In the genomic region with DNA sequence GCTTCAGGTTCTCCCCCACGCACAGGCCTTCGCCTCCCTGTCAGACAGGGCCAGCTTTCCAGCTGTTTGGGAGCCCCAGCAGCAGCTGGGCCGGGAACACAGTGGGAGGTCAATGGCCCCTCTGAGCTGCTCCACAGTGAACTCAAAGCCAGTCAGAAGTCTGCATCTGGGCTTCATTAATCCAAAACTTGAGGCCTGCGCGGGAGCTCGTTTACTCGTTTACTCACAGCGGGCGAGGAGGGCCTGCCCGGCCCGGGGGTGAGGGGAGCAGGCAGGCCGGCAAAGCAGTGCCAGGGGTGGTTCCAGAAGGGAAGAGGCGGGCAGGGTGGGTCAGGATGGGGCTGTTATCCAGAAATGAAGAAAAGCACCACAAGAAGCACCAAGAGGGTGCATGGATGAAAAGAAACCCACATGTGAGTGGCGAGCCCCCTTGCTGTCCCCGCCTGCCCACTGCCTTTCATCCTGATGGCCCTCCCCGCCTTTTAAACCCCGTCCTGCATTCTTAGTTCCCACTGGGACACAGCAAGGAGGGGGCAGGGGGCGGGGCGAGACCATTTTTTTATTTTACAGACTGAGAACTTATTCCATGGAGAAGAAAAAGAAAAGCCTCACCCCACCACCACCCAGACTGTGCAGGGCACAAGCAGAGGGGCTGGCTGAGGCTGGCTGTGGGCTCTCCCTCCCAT, we compare ENCODE assay signal across 11 cellular contexts. TPM values are rescaled to one million over a fixed set of nuclear protein-coding genes. Genes with fewer than 3 reads are reported as not detected.
DNase-seq lines count a peak whose midpoint lies in the region; ATAC-seq, FAIRE-seq and TF ChIP-seq lines count a peak whose summit lies in the region.
"Had no signal": no experiment of that assay in that cellular context is flagged by ENCODE, and none has a peak within 500 bp of the region (broad histone marks: within the 10 kb centered on the region; RNA-seq: fewer than 3 reads in every experiment).

No MANE protein-coding gene starts in this region.

- TF ChIP-seq EP300 in K562 (IDR thresholded peaks at IDR 0.05; ENCODE audit: low read length), result no peak

- TF ChIP-seq RAD21 in K562 (CRISPR knock-in tag; conservative IDR thresholded peaks at IDR 0.05 in 1 of 2, IDR thresholded peaks at IDR 0.05 in 1 of 2), result no peak

- H3K9me3 ChIP-seq in K562 (replicated peaks; ENCODE audit: control insufficient read depth, insufficient read depth, low read depth, low read length) (no peaks in the 10 kb centered on the region), iPS-15b (ENCODE audit: control insufficient read depth, insufficient read depth, low read length) (no peaks in the 10 kb centered on the region), prostate gland (no peaks in the 10 kb centered on the region)

- peak; percentile 31 for DNase-seq in AG09319 (ENCODE audit: extremely low read depth, low read depth)
- no peak for DNase-seq in K562 (ENCODE audit: extremely low read depth in 1 of 4, low spot score in 3 of 4)
- peak; percentile 51 for DNase-seq in prostate gland (ENCODE audit: low spot score)
- no peak for DNase-seq in Kasumi-1 (lab: John Stamatoyannopoulos, UW)
- DNase-seq in DMS53 treated with DMSO at 0.1 percent for 48 hours (lab: John Stamatoyannopoulos, UW; ENCODE audit: unreplicated experiment), result no peak
- no peak for DNase-seq in NCI-H187 (lab: John Stamatoyannopoulos, UW)
- DNase-seq: activated naive CD8-positive, alpha-beta T cell treated with anti-CD3 and anti-CD28 coated beads, Interleukin-2, amount 50 U/mL, for 24 hours; GOT3; NCI-H774 had no signal

- WGBS in K562 (ENCODE audit: insufficient coverage, low coverage, missing lambda C conversion rate), result 76% methylated on average over 11 of the region's 19 CpGs
- 30% methylated on average over 19 of the region's 19 CpGs for WGBS in prostate gland

- in situ Hi-C loops in K562 (cut with MboI), result no loop called here

- FAIRE-seq in K562 (lab: Jason Lieb, UNC), result no peak

- no peaks in the 10 kb centered on the region for H4K20me1 ChIP-seq in K562 (replicated peaks; ENCODE audit: control insufficient read depth, insufficient read depth, low read length)

- no peak overlapping the region for H3K4me2 ChIP-seq in K562 (ENCODE audit: insufficient read depth, low read length)

- H3K36me3 ChIP-seq in K562 (ENCODE audit: control insufficient read depth, insufficient read depth, low read length) (no peaks in the 10 kb centered on the region), iPS-15b (ENCODE audit: control insufficient read depth, insufficient read depth, low read length) (no peaks in the 10 kb centered on the region), prostate gland (no peaks in the 10 kb centered on the region)

- no peak overlapping the region for H2AFZ ChIP-seq in K562 (ENCODE audit: low read depth, low read length)

- H3K9ac ChIP-seq in K562 (ENCODE audit: insufficient read depth in 1 of 2, low read depth in 2 of 2, low read length in 2 of 2) (peak overlapping the region; percentile 6 to 86; a peak in 3 of 4 replicates), iPS-15b (ENCODE audit: low read depth, low read length) (peak overlapping the region; percentile 37)

- TF ChIP-seq CTCF in AG09319 (IDR thresholded peaks at IDR 0.05; ENCODE audit: low read depth, low read length), result no peak
- TF ChIP-seq CTCF in K562 (IDR thresholded peaks at IDR 0.05 in 2 of 3, conservative IDR thresholded peaks at IDR 0.05 in 1 of 3; ENCODE audit: insufficient read depth in 2 of 3, low read depth in 1 of 3, low read length in 3 of 3), result no peak
- no peak for TF ChIP-seq CTCF in prostate gland (IDR thresholded peaks at IDR 0.05)

- BruUV-seq in K562 (replicated peaks; lab: Mats Ljungman, UMichigan), result no TSS peak

- intact Hi-C loops in K562 (cut with micrococcal nuclease) (no loop called here), prostate gland (cut with DNase I) (loop anchor here (1.0 to 2.0 kb wide), 2 partner anchors 38 to 44 kb away; no protein-coding TSS in a partner anchor)

- no peak for ATAC-seq in K562
- no peak for ATAC-seq in GM18520 (IDR thresholded peaks at IDR 0.05; ENCODE audit: unreplicated experiment)
- ATAC-seq: activated naive CD8-positive, alpha-beta T cell treated with anti-CD3 and anti-CD28 coated beads, Interleukin-2, amount 50 U/mL, for 24 hours had no signal

- no peaks in the 10 kb centered on the region for H3K9me1 ChIP-seq in K562 (ENCODE audit: control insufficient read depth, insufficient read depth, low read length)

- no peaks in the 10 kb centered on the region for H3K79me2 ChIP-seq in K562 (ENCODE audit: control insufficient read depth, insufficient read depth, low read length)

- H3K4me1 ChIP-seq in K562 (replicated peaks in 1 of 2; ENCODE audit: control insufficient read depth in 2 of 2, insufficient read depth in 2 of 2, low read length in 2 of 2) (peaks cover 8 to 53% of the 10 kb centered on the region in 2 experiments; a peak in 3 of 5 replicates), iPS-15b (ENCODE audit: control insufficient read depth, insufficient read depth, low read length) (peaks cover 2% of the 10 kb centered on the region), prostate gland (replicated peaks) (peaks cover 16% of the 10 kb centered on the region)

- no peak overlapping the region for H3K4me3 ChIP-seq in K562
- no peak overlapping the region for H3K4me3 ChIP-seq in iPS-15b (ENCODE audit: low read depth, low read length)
- H3K4me3 ChIP-seq in prostate gland, result no peak overlapping the region

- POLR2A ChIA-PET in K562 (lab: Yijun Ruan, JAX), result interaction anchor here (0.6 to 1.3 kb wide), 4 partner anchors 11 to 40 kb away, joined by 3 to 6 read pairs (median 4); no protein-coding TSS in a partner anchor

- TF ChIP-seq POLR2A in K562 (conservative IDR thresholded peaks at IDR 0.05), result no peak
- no peak for TF ChIP-seq POLR2A in prostate gland (IDR thresholded peaks at IDR 0.05)

- no peaks in the 10 kb centered on the region for H3K27me3 ChIP-seq in K562 (ENCODE audit: control insufficient read depth in 2 of 2, insufficient read depth in 2 of 2, low read length in 2 of 2)
- no peaks in the 10 kb centered on the region for H3K27me3 ChIP-seq in iPS-15b (ENCODE audit: control insufficient read depth, insufficient read depth, low read length)
- no peaks in the 10 kb centered on the region for H3K27me3 ChIP-seq in prostate gland (replicated peaks; ENCODE audit: insufficient read depth)

- CTCF ChIA-PET in K562 (lab: Yijun Ruan, JAX; ENCODE audit: low intra/inter-chr PET ratio), result no interaction called here

- H3K27ac ChIP-seq in K562 (ENCODE audit: extremely low read depth, low read depth, low read length) (peak overlapping the region; percentile 10; the same call in 1 of the 3 replicates), prostate gland (peak overlapping the region; percentile 84 to 88)

TF ChIP-seq in K562, 482 proteins besides CTCF, POLR2A, EP300 and RAD21 (continues in another document):
- TF ChIP-seq HNRNPH1 (optimal IDR thresholded peaks at IDR 0.05; ENCODE audit: low read depth, low read length) (no peak), GATAD2B (IDR thresholded peaks at IDR 0.05; ENCODE audit: borderline replicate concordance) (no peak)

RNA-seq across cellular contexts. Expression of a gene that starts 37.0 kb away (rescaled TPM):
- 229 and 466 TPM in 2 replicates for total RNA-seq in K562 (2011; cell fraction: chromatin; rRNA removed; ENCODE audit: low replicate concordance)
- total RNA-seq in K562 (2011; cell fraction: nucleolus; rRNA removed), result 309 and 326 TPM in 2 replicates
- 244 and 282 TPM in 2 replicates for total RNA-seq in K562 (2011; cell fraction: nucleoplasm; rRNA removed)
- total RNA-seq in K562 (2014; rRNA removed), result 28.8 and 35.6 TPM in 2 replicates
- 7.3 and 9.5 TPM in 2 replicates for total RNA-seq in K562 (2014; rRNA removed; fragmentation: Illumina TruSeq; extraction: Trizol)
- 23.9 and 24.6 TPM in 2 replicates for total RNA-seq in K562 (2015; rRNA removed; fragmentation: Illumina TruSeq; extraction: Trizol)
- 45.2 and 54.4 TPM in 2 replicates for total RNA-seq in K562 (2021)
- 59.7 and 110 TPM in 2 replicates for polyA plus RNA-seq in K562 (2011; rRNA removed)
- 50.2 and 68.3 TPM in 2 replicates for polyA plus RNA-seq in K562 (2011; cell fraction: cytosol; rRNA removed)
- 313 and 392 TPM in 2 replicates for polyA plus RNA-seq in K562 (2011; cell fraction: nucleus; rRNA removed)
- polyA plus RNA-seq in K562 (2012), result 39.1 and 59.5 TPM in 2 replicates
- polyA plus RNA-seq in K562 (2014; fragmentation: Illumina TruSeq; extraction: Trizol), result 21.8 and 29.4 TPM in 2 replicates
- polyA plus RNA-seq in K562 (2014; fragmentation: Nextera tagmentation; extraction: Ambion mirVana), result under 1 TPM; 0.32 to 0.89 TPM
- polyA plus RNA-seq in K562 (2014; rRNA removed), result 35.5 and 36.2 TPM in 2 replicates
- 56.4 and 73.7 TPM in 2 replicates for polyA minus RNA-seq in K562 (2011; rRNA and poly(A)+ RNA removed)
- polyA minus RNA-seq in K562 (2011; cell fraction: cytosol; rRNA and poly(A)+ RNA removed), result 58.2 and 59.2 TPM in 2 replicates
- polyA minus RNA-seq in K562 (2011; cell fraction: nucleus; rRNA and poly(A)+ RNA removed), result 58.7 and 72.1 TPM in 2 replicates
- total RNA-seq in prostate gland, result 10 to 100 TPM; 35.8 to 45.9 TPM

RNA-seq across cellular contexts. Expression of a gene that starts 49.0 kb away (rescaled TPM):
- 39.7 and 71.7 TPM in 2 replicates for total RNA-seq in K562 (2011; cell fraction: chromatin; rRNA removed; ENCODE audit: low replicate concordance)
- total RNA-seq in K562 (2011; cell fraction: nucleolus; rRNA removed), result 42.2 and 44.1 TPM in 2 replicates
- 34.4 and 37.9 TPM in 2 replicates for total RNA-seq in K562 (2011; cell fraction: nucleoplasm; rRNA removed)
- 33.1 and 50.4 TPM in 2 replicates for total RNA-seq in K562 (2014; rRNA removed)
- total RNA-seq in K562 (2014; rRNA removed; fragmentation: Illumina TruSeq; extraction: Trizol), result 5.7 and 8.2 TPM in 2 replicates
- 21.2 and 21.9 TPM in 2 replicates for total RNA-seq in K562 (2015; rRNA removed; fragmentation: Illumina TruSeq; extraction: Trizol)
- total RNA-seq in K562 (2021), result 29.8 and 31.2 TPM in 2 replicates
- 23.8 and 33.3 TPM in 2 replicates for polyA plus RNA-seq in K562 (2011; rRNA removed)
- polyA plus RNA-seq in K562 (2011; cell fraction: cytosol; rRNA removed), result 27.1 and 60.5 TPM in 2 replicates
- polyA plus RNA-seq in K562 (2011; cell fraction: nucleus; rRNA removed), result 58.3 and 92.0 TPM in 2 replicates
- 28.4 and 31.7 TPM in 2 replicates for polyA plus RNA-seq in K562 (2012)
- polyA plus RNA-seq in K562 (2014; fragmentation: Illumina TruSeq; extraction: Trizol), result 15.0 and 22.7 TPM in 2 replicates
- polyA plus RNA-seq in K562 (2014; fragmentation: Nextera tagmentation; extraction: Ambion mirVana), result 10 to 100 TPM; 16.7 to 26.0 TPM
- 28.1 and 48.3 TPM in 2 replicates for polyA plus RNA-seq in K562 (2014; rRNA removed)
- 6.6 and 8.9 TPM in 2 replicates for polyA minus RNA-seq in K562 (2011; rRNA and poly(A)+ RNA removed)
- 7.1 and 9.9 TPM in 2 replicates for polyA minus RNA-seq in K562 (2011; cell fraction: cytosol; rRNA and poly(A)+ RNA removed)
- polyA minus RNA-seq in K562 (2011; cell fraction: nucleus; rRNA and poly(A)+ RNA removed), result 15.1 and 21.2 TPM in 2 replicates
- total RNA-seq in prostate gland, result 10 to 100 TPM; 21.2 to 38.7 TPM

Comparison
In these comparisons a context has a peak if more than half of its experiments do, and no peak if none do; other contexts are left out.
1. DNase-seq: peak in AG09319 (single experiment) and prostate gland (single experiment); none in K562 (0 of 4), Kasumi-1 (0 of 2), DMS53 treated with DMSO at 0.1 percent for 48 hours (single experiment) and NCI-H187 (0 of 2).